ENCODE assay signal across 8 cellular contexts in genomic region chr21:45287438-45288391, GRCh38. TPM values are rescaled to one million over a fixed set of nuclear protein-coding genes. Genes with fewer than 3 reads are reported as not detected.
DNase-seq lines count a peak whose midpoint lies in the region; ATAC-seq and TF ChIP-seq lines count a peak whose summit lies in the region.

A gene with protein sequence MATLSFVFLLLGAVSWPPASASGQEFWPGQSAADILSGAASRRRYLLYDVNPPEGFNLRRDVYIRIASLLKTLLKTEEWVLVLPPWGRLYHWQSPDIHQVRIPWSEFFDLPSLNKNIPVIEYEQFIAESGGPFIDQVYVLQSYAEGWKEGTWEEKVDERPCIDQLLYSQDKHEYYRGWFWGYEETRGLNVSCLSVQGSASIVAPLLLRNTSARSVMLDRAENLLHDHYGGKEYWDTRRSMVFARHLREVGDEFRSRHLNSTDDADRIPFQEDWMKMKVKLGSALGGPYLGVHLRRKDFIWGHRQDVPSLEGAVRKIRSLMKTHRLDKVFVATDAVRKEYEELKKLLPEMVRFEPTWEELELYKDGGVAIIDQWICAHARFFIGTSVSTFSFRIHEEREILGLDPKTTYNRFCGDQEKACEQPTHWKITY (minus strand): TSS chr21:45287895. CDS start chr21:45287871, 24 bp downstream.

- peak within 1 kb of the TSS; percentile 81 for H3K4me3 Mint-ChIP-seq in GM23338
- H3K4me3 Mint-ChIP-seq in activated T-cell treated with anti-CD3 and anti-CD28 coated beads, Interleukin-2, amount 50 U/mL, for 72 hours, result peak within 1 kb of the TSS; percentile 72 to 87

- H3F3A ChIP-seq in GM23338 (replicated peaks; ENCODE audit: low read depth), result peaks cover 8% of the 10 kb centered on the region; the same call in 1 of the 2 replicates

- H3K4me1 ChIP-seq in DND-41 (ENCODE audit: insufficient read depth, low read length), result peaks cover 14% of the 10 kb centered on the region
- peaks cover 4% of the 10 kb centered on the region; the same call in 1 of the 2 replicates for H3K4me1 ChIP-seq in GM23338 (ENCODE audit: insufficient read depth)
- H3K4me1 ChIP-seq in muscle layer of duodenum (ENCODE audit: control insufficient read depth in 1 of 2, insufficient read depth in 2 of 2, low read length in 2 of 2), result peaks cover 10 to 28% of the 10 kb centered on the region in 2 donors

- H3K4me2 ChIP-seq in DND-41 (ENCODE audit: insufficient read depth, low read length) (peak within 1 kb of the TSS; percentile 78), GM23338 (peak within 1 kb of the TSS; percentile 92)

- TF ChIP-seq CTCF in DND-41 (IDR thresholded peaks at IDR 0.05; ENCODE audit: borderline replicate concordance, extremely low read depth, low read length, poor library complexity, severe bottlenecking) (no peak), GM23338 (conservative IDR thresholded peaks at IDR 0.05; ENCODE audit: low read depth in 2 of 2) (no peak)

- H3K27me3 ChIP-seq in DND-41 (ENCODE audit: insufficient read depth, low read length, poor library complexity) (no peaks in the 10 kb centered on the region), GM23338 (ENCODE audit: insufficient read depth) (no peaks in the 10 kb centered on the region), muscle layer of duodenum (ENCODE audit: low read depth, low read length) (no peaks in the 10 kb centered on the region)

- no peaks in the 10 kb centered on the region for H3K9me2 ChIP-seq in GM23338 (ENCODE audit: insufficient read depth)

- H2AFZ ChIP-seq in DND-41 (ENCODE audit: low read depth, low read length) (peak within 1 kb of the TSS; percentile 81), GM23338 (no peak within 1 kb of the TSS)

- H3K9me3 Mint-ChIP-seq in GM23338, result no peaks in the 10 kb centered on the region; the same call in 2 of the 3 replicates
- no peaks in the 10 kb centered on the region for H3K9me3 Mint-ChIP-seq in activated T-cell treated with anti-CD3 and anti-CD28 coated beads, Interleukin-2, amount 50 U/mL, for 72 hours

- H3K27ac ChIP-seq in DND-41 (ENCODE audit: low read length) (peak within 1 kb of the TSS; percentile 66), GM23338 (ENCODE audit: low read depth) (0 out of 2 replicates have a peak within 1 kb of the TSS, but pooled peaks have one; percentile 26), muscle layer of duodenum (ENCODE audit: low read length) (no peak within 1 kb of the TSS)

- H3K27ac Mint-ChIP-seq in GM23338, result no peak within 1 kb of the TSS
- peak within 1 kb of the TSS; percentile 55 for H3K27ac Mint-ChIP-seq in activated T-cell treated with anti-CD3 and anti-CD28 coated beads, Interleukin-2, amount 50 U/mL, for 72 hours

- peak within 1 kb of the TSS; percentile 67 for H3K9ac ChIP-seq in DND-41 (ENCODE audit: low read depth, low read length)

- H3K4me3 ChIP-seq in DND-41 (ENCODE audit: low read depth in 1 of 2, low read length in 2 of 2) (peak within 1 kb of the TSS; percentile 93 to 95), GM23338 (peak within 1 kb of the TSS; percentile 84), muscle layer of duodenum (ENCODE audit: low read depth in 1 of 2, low read length in 2 of 2) (peak within 1 kb of the TSS; percentile 33 to 64)

- H3K36me3 ChIP-seq in DND-41 (ENCODE audit: insufficient read depth, low read length) (peaks cover 27% of the 10 kb centered on the region), GM23338 (ENCODE audit: insufficient read depth) (peaks cover 12% of the 10 kb centered on the region), muscle layer of duodenum (ENCODE audit: control insufficient read depth in 1 of 2, insufficient read depth in 2 of 2, low read length in 2 of 2) (peaks cover 19 to 29% of the 10 kb centered on the region in 2 donors)

- peaks cover 6% of the 10 kb centered on the region for H3K27me3 Mint-ChIP-seq in GM23338 (ENCODE audit: insufficient read depth, low read depth, poor library complexity)
- no peaks in the 10 kb centered on the region for H3K27me3 Mint-ChIP-seq in activated T-cell treated with anti-CD3 and anti-CD28 coated beads, Interleukin-2, amount 50 U/mL, for 72 hours (ENCODE audit: low read depth)

- peaks cover 11% of the 10 kb centered on the region for H3K4me1 Mint-ChIP-seq in GM23338
- H3K4me1 Mint-ChIP-seq in activated T-cell treated with anti-CD3 and anti-CD28 coated beads, Interleukin-2, amount 50 U/mL, for 72 hours (ENCODE audit: low read depth), result peaks cover 15% of the 10 kb centered on the region

- H3K9me3 ChIP-seq in DND-41 (ENCODE audit: insufficient read depth, low read length, severe bottlenecking) (no peaks in the 10 kb centered on the region), muscle layer of duodenum (ENCODE audit: control insufficient read depth in 1 of 2, low read length in 2 of 2) (no peaks in the 10 kb centered on the region)

- ATAC-seq in DND-41 (ENCODE audit: insufficient read depth, low read depth), result peak; percentile 88
- ATAC-seq in GM23338, result peak; percentile 44
- ATAC-seq in activated T-cell treated with anti-CD3 and anti-CD28 coated beads, Interleukin-2, amount 50 U/mL, for 72 hours (replicated peaks in 1 of 2), result peak; percentile 91 to 92
- peak; percentile 92 for ATAC-seq in esophagus mucosa

- H3K36me3 Mint-ChIP-seq in GM23338 (ENCODE audit: low read depth), result peaks cover 35% of the 10 kb centered on the region
- peaks cover 0 to 9% of the 10 kb centered on the region in 2 donors for H3K36me3 Mint-ChIP-seq in activated T-cell treated with anti-CD3 and anti-CD28 coated beads, Interleukin-2, amount 50 U/mL, for 72 hours (ENCODE audit: insufficient read depth in 2 of 2)

- peaks cover 8% of the 10 kb centered on the region; the same call in 1 of the 2 replicates for H4K20me1 ChIP-seq in DND-41 (ENCODE audit: insufficient read depth, low read length)
- H4K20me1 ChIP-seq in GM23338 (replicated peaks; ENCODE audit: insufficient read depth), result peaks cover 20% of the 10 kb centered on the region

- H3K79me2 ChIP-seq in DND-41 (ENCODE audit: insufficient read depth, low read length) (peaks cover 14% of the 10 kb centered on the region), GM23338 (replicated peaks; ENCODE audit: insufficient read depth) (peaks cover 34% of the 10 kb centered on the region)

- DNase-seq in DND-41 (peak; percentile 98), GM23338 (ENCODE audit: low spot score) (peak; percentile 94), LHCN-M2 (ENCODE audit: low read depth) (peak; percentile 91), RKO (ENCODE audit: low spot score) (peak; percentile 91)
- DNase-seq in activated T-cell treated with anti-CD3 and anti-CD28 coated beads, Interleukin-2, amount 50 U/mL, for 72 hours, result peak; percentile 98 to 99
- DNase-seq in stimulated activated CD8-positive, alpha-beta memory T cell treated with anti-CD3 and anti-CD28 coated beads, Interleukin-7, amount 100 ng/mL, for 24 hours (ENCODE audit: low read depth), result peak; percentile 99

TF ChIP-seq in GM23338, 12 proteins besides CTCF, POLR2A, EP300 and RAD21:
- TF ChIP-seq STAT1 (IDR thresholded peaks at IDR 0.05; ENCODE audit: unreplicated experiment) (no peak), CREB1 (CRISPR knock-in tag; IDR thresholded peaks at IDR 0.05; ENCODE audit: low read depth) (peak; percentile 86), POLR2AphosphoS5 (IDR thresholded peaks at IDR 0.05; ENCODE audit: low read depth) (peak; percentile 89), ETS1 (IDR thresholded peaks at IDR 0.05) (peak; percentile 54; the same call in 1 of the 2 replicates), ZNF114 (CRISPR knock-in tag; IDR thresholded peaks at IDR 0.05) (no peak), ZNF331 (CRISPR knock-in tag; IDR thresholded peaks at IDR 0.05; ENCODE audit: low read depth) (no peak), NANOG (IDR thresholded peaks at IDR 0.05; ENCODE audit: borderline replicate concordance) (no peak), JUNB (IDR thresholded peaks at IDR 0.05; ENCODE audit: unreplicated experiment) (no peak), EZH2phosphoT487 (IDR thresholded peaks at IDR 0.05; ENCODE audit: unreplicated experiment) (no peak)

RNA-seq across cellular contexts. Expression of the gene that starts here (rescaled TPM):
- total RNA-seq in GM23338 (2014; rRNA removed; shearing (Covaris generic)), result 34.5 and 36.2 TPM in 2 replicates
- 10.9 and 12.1 TPM in 2 replicates for polyA plus RNA-seq in GM23338 (2016; fragmentation: Nextera tagmentation; extraction: Ambion mirVana)
- total RNA-seq in LHCN-M2 (2014; rRNA removed) (25.5 and 31.3 TPM in 2 replicates), esophagus mucosa (6.2 TPM)
- polyA plus RNA-seq in LHCN-M2 (2012), result 37.5 TPM
- total RNA-seq in activated T-cell treated with anti-CD3 and anti-CD28 coated beads, Interleukin-2, amount 50 U/mL, for 72 hours, result 10 to 100 TPM; 24.5 to 26.6 TPM
